Comparison of ENCODE assay signal across 1 cellular context in the genomic region with DNA sequence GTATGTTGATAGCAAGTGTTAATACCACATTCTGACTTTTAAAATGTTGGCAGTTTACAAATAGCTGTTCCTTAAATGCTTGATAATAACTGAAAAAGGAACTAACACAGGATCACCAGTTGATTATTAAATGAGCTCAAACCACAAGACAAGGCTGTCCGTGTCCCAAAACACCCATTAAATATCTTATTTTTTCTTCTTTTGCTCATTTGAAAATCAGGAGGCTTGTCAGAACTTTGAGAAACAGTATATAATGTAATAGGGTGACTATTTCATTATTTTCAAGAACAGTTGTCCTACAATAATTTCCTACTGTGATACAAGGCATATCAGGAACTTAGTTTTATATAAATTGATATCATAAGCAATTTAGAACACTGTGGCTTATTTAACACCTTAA.
TF ChIP-seq lines count a peak whose summit lies in the region.

No MANE protein-coding gene starts in this region.

TF ChIP-seq in HEK293, 187 proteins besides CTCF, POLR2A, EP300 and RAD21 (continued from another document):
- TF ChIP-seq PRDM10 (tag by site-specific recombination; IDR thresholded peaks at IDR 0.05), result no peak
